ENCODE assay signal across 14 cellular contexts in genomic region chr15:75164625-75165024, GRCh38.
"Had no signal": no experiment of that assay in that cellular context is flagged by ENCODE, and none has a peak within 500 bp of the region (broad histone marks: within the 10 kb centered on the region; RNA-seq: fewer than 3 reads in every experiment).

No MANE protein-coding gene starts in this region.

- H3K27ac ChIP-seq: ascending aorta, dorsolateral prefrontal cortex, lower lobe of right lung, neutrophil had no signal

- H3K36me3 ChIP-seq: ascending aorta, lower lobe of right lung, neutrophil had no signal

- H3K4me1 ChIP-seq: ascending aorta had no signal

- H3K27me3 ChIP-seq: ascending aorta, dorsolateral prefrontal cortex, neutrophil had no signal

- FAIRE-seq: TTC549 had no signal

- DNase-seq: activated CD8-positive, alpha-beta memory T cell treated with anti-CD3 and anti-CD28 coated beads, Interleukin-2, amount 50 U/mL, for 48 hours; activated CD8-positive, alpha-beta T cell treated with anti-CD3 and anti-CD28 coated beads, Interleukin-2, amount 10 ng/mL, durations not matched to agents 7 days and 5 days; activated naive CD4-positive, alpha-beta T cell; activated naive CD8-positive, alpha-beta T cell treated with anti-CD3 and anti-CD28 coated beads, Interleukin-2, amount 50 U/mL, for 24 hours; dorsolateral prefrontal cortex; hippocampal formation; immature natural killer cell; left cardiac atrium; lower lobe of right lung; naive thymus-derived CD4-positive, alpha-beta T cell; stimulated activated CD4-positive, alpha-beta T cell treated with anti-CD3 and anti-CD28 coated beads, Interleukin-15, amount 100 ng/mL, for 24 hours had no signal

- H3K4me3 ChIP-seq: ascending aorta, dorsolateral prefrontal cortex, lower lobe of right lung had no signal

- H3K9me3 ChIP-seq: ascending aorta, lower lobe of right lung, neutrophil had no signal

- ATAC-seq: activated CD8-positive, alpha-beta T cell treated with anti-CD3 and anti-CD28 coated beads, Interleukin-2, amount 10 ng/mL, durations not matched to agents 7 days and 5 days; activated naive CD8-positive, alpha-beta T cell treated with anti-CD3 and anti-CD28 coated beads, Interleukin-2, amount 50 U/mL, for 24 hours; left cardiac atrium; lower lobe of right lung; naive thymus-derived CD4-positive, alpha-beta T cell had no signal
